Comparison of ENCODE assay signal across 7 cellular contexts in the genomic region with DNA sequence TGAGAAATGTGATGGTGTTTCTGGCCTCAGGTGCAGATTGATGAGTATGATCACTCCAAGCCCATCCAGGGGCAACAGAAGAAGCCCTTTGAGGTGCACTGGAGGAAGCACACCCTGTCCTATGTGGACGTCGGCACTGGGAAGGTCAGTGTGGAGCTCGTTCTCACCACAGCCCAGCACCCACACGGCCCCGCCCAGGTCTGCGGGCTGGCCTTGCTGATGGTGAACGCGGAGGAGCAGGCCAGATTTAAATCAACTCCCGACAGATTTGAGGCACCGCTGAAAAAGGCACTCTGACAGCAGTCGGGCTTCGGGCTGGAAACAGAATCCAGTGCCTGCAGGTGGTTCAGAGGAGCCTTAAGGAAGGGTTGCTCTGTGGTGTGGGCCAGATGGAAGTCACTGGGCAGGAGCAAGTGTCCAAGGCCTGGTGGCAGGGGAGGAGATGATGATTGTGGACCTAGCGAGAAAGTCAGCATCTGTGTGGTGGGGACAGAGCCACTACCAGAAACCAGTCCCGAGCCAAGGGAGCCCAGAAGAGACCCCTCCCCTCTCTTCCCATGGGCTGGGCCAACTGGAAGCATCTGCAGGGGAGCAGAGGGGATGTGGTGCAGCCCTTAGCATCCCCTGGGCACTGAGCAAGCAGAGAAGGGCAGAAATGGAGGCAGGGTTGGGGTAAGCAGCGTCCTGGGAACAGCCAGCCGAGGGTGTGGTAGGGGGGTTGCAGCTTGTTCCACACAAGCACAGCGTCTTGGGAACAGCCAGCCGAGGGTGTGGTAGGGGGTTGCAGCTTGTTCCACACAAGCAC. TPM values are rescaled to one million over a fixed set of nuclear protein-coding genes. Genes with fewer than 3 reads are reported as not detected.
DNase-seq lines count a peak whose midpoint lies in the region; ATAC-seq, FAIRE-seq and TF ChIP-seq lines count a peak whose summit lies in the region.
"Not testable (repeated sequence)": the region's sequence is repeated elsewhere in the genome, so short reads cannot be mapped to it uniquely, and the experiment has no call there.

No MANE protein-coding gene starts in this region.

- H3K27ac Mint-ChIP-seq in brain = peak overlapping the region in 4 of 5 experiments; percentile 14 to 90 (median 72)
- H3K27ac Mint-ChIP-seq in natural killer cell treated with Interleukin-12 subunit alpha and Interleukin-12 subunit beta and Interleukin-15 and Interleukin-18, amount 100 ng/mL, for 72 hours = peak overlapping the region in 1 of 2 donors; percentile 7
- peak overlapping the region; percentile 81 for H3K27ac Mint-ChIP-seq in stimulated activated naive B cell treated with anti-CD40 and anti-IgM and Interleukin-4, amounts not matched to agents 10 μg/mL and 1 μg/mL and 100 μg/mL, for 72 hours

- CTCF ChIA-PET in Panc1 (lab: Charles Lee) = not testable (repeated sequence)

- not testable (repeated sequence) for H3K4me1 ChIP-seq in Panc1 (ENCODE audit: control insufficient read depth, insufficient read depth, low read length); kidney (ENCODE audit: control insufficient read depth in 1 of 2, insufficient read depth in 1 of 2, low read depth in 1 of 2, low read length in 2 of 2)

- peak; percentile 48; the same call in 1 of the 2 replicates for ATAC-seq in Panc1
- peak; percentile 37 to 56 for ATAC-seq in natural killer cell treated with Interleukin-12 subunit alpha and Interleukin-12 subunit beta and Interleukin-15 and Interleukin-18, amount 100 ng/mL, for 72 hours
- peak in 1 of 2 donors; percentile 7 for ATAC-seq in stimulated activated naive B cell treated with anti-CD40 and anti-IgM and Interleukin-4, amounts not matched to agents 10 μg/mL and 1 μg/mL and 100 μg/mL, for 72 hours (replicated peaks)

- H3K4me3 Mint-ChIP-seq in brain; natural killer cell treated with Interleukin-12 subunit alpha and Interleukin-12 subunit beta and Interleukin-15 and Interleukin-18, amount 100 ng/mL, for 72 hours; stimulated activated naive B cell treated with anti-CD40 and anti-IgM and Interleukin-4, amounts not matched to agents 10 μg/mL and 1 μg/mL and 100 μg/mL, for 72 hours: not testable (repeated sequence)

- in situ Hi-C loops in Panc1 (cut with HindIII; ENCODE audit: low pct_unique_long_range_greater_than_20kb, low sequenced_read_pairs) = not testable (repeated sequence)

- H3K9ac ChIP-seq in kidney (ENCODE audit: low read length in 2 of 2) = not testable (repeated sequence)

- not testable (repeated sequence) for H3K36me3 ChIP-seq in Panc1 (ENCODE audit: control insufficient read depth, insufficient read depth, low read length)
- peaks cover 6 to 27% of the 10 kb centered on the region in 2 donors for H3K36me3 ChIP-seq in kidney (ENCODE audit: control insufficient read depth in 1 of 2, insufficient read depth in 2 of 2, low read length in 2 of 2)

- not testable (repeated sequence) for TF ChIP-seq CTCF in Panc1 (IDR thresholded peaks at IDR 0.05); brain (conservative IDR thresholded peaks at IDR 0.05); kidney (IDR thresholded peaks at IDR 0.05; ENCODE audit: borderline replicate concordance, extremely low read depth, insufficient read depth)

- not testable (repeated sequence) for H3K4me1 Mint-ChIP-seq in brain
- peaks cover 7 to 11% of the 10 kb centered on the region in 2 donors for H3K4me1 Mint-ChIP-seq in natural killer cell treated with Interleukin-12 subunit alpha and Interleukin-12 subunit beta and Interleukin-15 and Interleukin-18, amount 100 ng/mL, for 72 hours (ENCODE audit: low read depth in 2 of 2)
- H3K4me1 Mint-ChIP-seq in stimulated activated naive B cell treated with anti-CD40 and anti-IgM and Interleukin-4, amounts not matched to agents 10 μg/mL and 1 μg/mL and 100 μg/mL, for 72 hours = peaks cover 10 to 19% of the 10 kb centered on the region in 2 donors

- peak; percentile 2 for DNase-seq in H4 (ENCODE audit: low spot score)
- DNase-seq in Panc1 (ENCODE audit: low read depth, low spot score); kidney; stimulated activated naive B cell treated with anti-CD40 and anti-IgM and Interleukin-4, amounts not matched to agents 10 μg/mL and 1 μg/mL and 100 μg/mL, for 72 hours: not testable (repeated sequence)
- DNase-seq in activated CD8-positive, alpha-beta memory T cell treated with anti-CD3 and anti-CD28 coated beads, Interleukin-2, amount 50 U/mL, for 48 hours = peak; percentile 51
- DNase-seq in natural killer cell treated with Interleukin-12 subunit alpha and Interleukin-12 subunit beta and Interleukin-15 and Interleukin-18, amount 100 ng/mL, for 72 hours (ENCODE audit: low spot score) = peak; percentile 56

- not testable (repeated sequence) for FAIRE-seq in kidney (lab: Jason Lieb, UNC)

- not testable (repeated sequence) for H3K9me3 ChIP-seq in Panc1 (ENCODE audit: control insufficient read depth, insufficient read depth, low read depth, low read length); kidney (ENCODE audit: control insufficient read depth in 1 of 2, low read length in 2 of 2)

- POLR2A ChIA-PET in Panc1 (lab: Charles Lee) = not testable (repeated sequence)

- not testable (repeated sequence) for H3K4me3 ChIP-seq in Panc1 (ENCODE audit: low read depth in 2 of 2, low read length in 2 of 2); kidney (ENCODE audit: low read length in 2 of 2)

- not testable (repeated sequence) for H3K27ac ChIP-seq in Panc1 (ENCODE audit: low read length)
- peak overlapping the region; percentile 53 to 72 for H3K27ac ChIP-seq in kidney (ENCODE audit: low read depth in 2 of 2, low read length in 2 of 2)

- not testable (repeated sequence) for H3K27me3 ChIP-seq in Panc1 (ENCODE audit: control insufficient read depth, insufficient read depth, low read length)

- H3K27me3 Mint-ChIP-seq in brain; natural killer cell treated with Interleukin-12 subunit alpha and Interleukin-12 subunit beta and Interleukin-15 and Interleukin-18, amount 100 ng/mL, for 72 hours; stimulated activated naive B cell treated with anti-CD40 and anti-IgM and Interleukin-4, amounts not matched to agents 10 μg/mL and 1 μg/mL and 100 μg/mL, for 72 hours: not testable (repeated sequence)

- peaks cover 54% of the 10 kb centered on the region for H3K36me3 Mint-ChIP-seq in brain
- peaks cover 29% of the 10 kb centered on the region for H3K36me3 Mint-ChIP-seq in natural killer cell treated with Interleukin-12 subunit alpha and Interleukin-12 subunit beta and Interleukin-15 and Interleukin-18, amount 100 ng/mL, for 72 hours
- H3K36me3 Mint-ChIP-seq in stimulated activated naive B cell treated with anti-CD40 and anti-IgM and Interleukin-4, amounts not matched to agents 10 μg/mL and 1 μg/mL and 100 μg/mL, for 72 hours = peaks cover 41% of the 10 kb centered on the region in 2 donors

- intact Hi-C loops in Panc1 (cut with micrococcal nuclease; ENCODE audit: unreplicated experiment); kidney (cut with DNase I): not testable (repeated sequence)

- not testable (repeated sequence) for BruUV-seq in Panc1 (replicated peaks; lab: Mats Ljungman, UMichigan)

- not testable (repeated sequence) for H3K9me3 Mint-ChIP-seq in brain; natural killer cell treated with Interleukin-12 subunit alpha and Interleukin-12 subunit beta and Interleukin-15 and Interleukin-18, amount 100 ng/mL, for 72 hours; stimulated activated naive B cell treated with anti-CD40 and anti-IgM and Interleukin-4, amounts not matched to agents 10 μg/mL and 1 μg/mL and 100 μg/mL, for 72 hours

RNA-seq across cellular contexts. Expression of a gene that starts 36.9 kb away (rescaled TPM):
- total RNA-seq in H4 (2014; rRNA removed; shearing (Covaris generic)) = 0.17 and 0.39 TPM in 2 replicates
- total RNA-seq in Panc1 (2021; ENCODE audit: unreplicated experiment) = not detected
- not detected for polyA plus RNA-seq in Panc1 (2012; ENCODE audit: insufficient read length)
- 0.17 TPM for polyA plus RNA-seq in brain (ENCODE audit: insufficient read depth, low read depth, low replicate concordance)
- total RNA-seq in kidney = 42.6 TPM
- polyA plus RNA-seq in kidney (ENCODE audit: insufficient read depth, low read depth, low replicate concordance) = 53.3 TPM
- 1 to 10 TPM; 2.4 to 3.5 TPM for total RNA-seq in natural killer cell treated with Interleukin-12 subunit alpha and Interleukin-12 subunit beta and Interleukin-15 and Interleukin-18, amount 100 ng/mL, for 72 hours
